13 cellular contexts compared by ENCODE assay signal in genomic region chr7:132386249-132386681, GRCh38.
DNase-seq lines count a peak whose midpoint lies in the region; ATAC-seq and TF ChIP-seq lines count a peak whose summit lies in the region.
"Had no signal": no experiment of that assay in that cellular context is flagged by ENCODE, and none has a peak within 500 bp of the region (broad histone marks: within the 10 kb centered on the region; RNA-seq: fewer than 3 reads in every experiment).

No MANE protein-coding gene starts in this region.

- intact Hi-C loops in lower leg skin (cut with DNase I; ENCODE audit: low total_unique reads): no loop called here

- H3K27me3 ChIP-seq in upper lobe of left lung: no peaks in the 10 kb centered on the region
- H3K27me3 ChIP-seq: Peyer's patch had no signal

- ATAC-seq in upper lobe of left lung (ENCODE audit: low FRiP score in 2 of 2): peak; percentile 31 to 58
- ATAC-seq: A549 had no signal

- H3K36me3 Mint-ChIP-seq in chondrocyte (ENCODE audit: low read depth): peaks cover 2% of the 10 kb centered on the region

- no peaks in the 10 kb centered on the region for H3K9me3 ChIP-seq in upper lobe of left lung
- H3K9me3 ChIP-seq: A549, Peyer's patch, prostate gland had no signal

- DNase-seq in NCI-H2227 (lab: John Stamatoyannopoulos, UW; ENCODE audit: unreplicated experiment): peak; percentile 58
- no peak for DNase-seq in NCI-H2227 treated with DMSO at 0.1 percent for 48 hours (lab: John Stamatoyannopoulos, UW)
- no peak for DNase-seq in chondrocyte (ENCODE audit: low spot score)
- DNase-seq in medulla oblongata (ENCODE audit: extremely low spot score): peak; percentile 63
- DNase-seq in upper lobe of left lung: peak in 1 of 2 donors; percentile 28
- no peak for DNase-seq in lower leg skin (ENCODE audit: low spot score in 2 of 2)
- DNase-seq in T-helper 2 cell: no peak
- DNase-seq in GM13977 (ENCODE audit: low spot score): no peak
- DNase-seq: activated gamma-delta T cell, MM.1S, Peyer's patch had no signal

- H3K4me3 ChIP-seq in upper lobe of left lung (no peak overlapping the region), lower leg skin (ENCODE audit: low read depth, poor library complexity, severe bottlenecking) (no peak overlapping the region)
- H3K4me3 ChIP-seq: A549, Peyer's patch, prostate gland had no signal

- H3K9me3 Mint-ChIP-seq in chondrocyte (ENCODE audit: low read depth): no peaks in the 10 kb centered on the region

- 34 to 41% methylated on average over 10 of the region's 10 CpGs for WGBS in upper lobe of left lung, 2 donors
- WGBS in lower leg skin, 2 donors: 21 to 27% methylated on average over 10 of the region's 10 CpGs

- H3K4me1 ChIP-seq in upper lobe of left lung: peaks cover 0 to 9% (median 5%) of the 10 kb centered on the region in 4 donors
- H3K4me1 ChIP-seq: A549, Peyer's patch, prostate gland had no signal

- H3K36me3 ChIP-seq in upper lobe of left lung: no peaks in the 10 kb centered on the region
- H3K36me3 ChIP-seq: Peyer's patch, prostate gland had no signal

- no peak for TF ChIP-seq EP300 in upper lobe of left lung (IDR thresholded peaks at IDR 0.05)

- peaks cover 70% of the 10 kb centered on the region for H3K4me1 Mint-ChIP-seq in chondrocyte (ENCODE audit: low read depth)

- H3K27ac ChIP-seq in upper lobe of left lung: no peak overlapping the region
- H3K27ac ChIP-seq: A549, Peyer's patch, prostate gland had no signal

- peak overlapping the region; percentile 71 for H3K27ac Mint-ChIP-seq in chondrocyte (ENCODE audit: unreplicated experiment)

- TF ChIP-seq CTCF in chondrocyte (IDR thresholded peaks at IDR 0.05) (no peak), upper lobe of left lung (IDR thresholded peaks at IDR 0.05) (no peak), lower leg skin (IDR thresholded peaks at IDR 0.05) (no peak), GM13977 (IDR thresholded peaks at IDR 0.05; ENCODE audit: extremely low read depth, insufficient read depth, missing control alignments) (no peak)

- in situ Hi-C loops in GM13977 (cut with MboI; ENCODE audit: low pct_unique_long_range_greater_than_20kb, low sequenced_read_pairs, unreplicated experiment): no loop called here

- H3K27me3 Mint-ChIP-seq in chondrocyte (ENCODE audit: low read depth): no peaks in the 10 kb centered on the region

- TF ChIP-seq POLR2A in upper lobe of left lung (IDR thresholded peaks at IDR 0.05) (no peak), lower leg skin (IDR thresholded peaks at IDR 0.05) (no peak)

- peak overlapping the region; percentile 17 for H3K4me3 Mint-ChIP-seq in chondrocyte (ENCODE audit: unreplicated experiment)

Comparison
In these comparisons a context has a peak if more than half of its experiments do, and no peak if none do; other contexts are left out.
1. DNase-seq: peak in NCI-H2227 (single experiment) and medulla oblongata (single experiment); none in NCI-H2227 treated with DMSO at 0.1 percent for 48 hours (single experiment), chondrocyte (single experiment), lower leg skin (0 of 2), T-helper 2 cell (0 of 5) and GM13977 (single experiment).